30 cellular contexts compared by ENCODE assay signal in the genomic region with DNA sequence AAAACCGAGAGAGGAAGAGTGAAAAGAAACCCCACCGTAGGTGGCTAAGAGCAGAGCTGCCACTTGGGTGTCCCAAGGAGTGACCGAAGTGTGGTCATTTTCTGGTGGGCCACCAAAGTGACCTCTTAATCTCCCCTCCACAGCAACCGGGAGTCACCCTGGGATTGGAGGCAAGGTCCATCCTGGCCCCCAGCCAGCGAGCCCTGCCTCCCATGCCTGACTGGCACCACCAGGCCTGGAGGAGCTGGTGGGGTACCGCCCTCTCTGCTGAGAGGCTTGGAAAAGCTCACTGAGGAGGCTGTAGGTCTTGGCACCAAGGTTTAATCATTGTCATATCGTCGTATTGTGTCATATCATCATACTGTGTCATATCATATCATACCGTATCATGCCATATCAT.
"Had no signal": no experiment of that assay in that cellular context is flagged by ENCODE, and none has a peak within 500 bp of the region (broad histone marks: within the 10 kb centered on the region; RNA-seq: fewer than 3 reads in every experiment).

No MANE protein-coding gene starts in this region.

- H3K4me3 Mint-ChIP-seq: dendritic cell treated with granulocyte-macrophage colony-stimulating factor and Interleukin-4, amounts not matched to agents 40 ng/mL and 50 ng/mL, for 4 days; endodermal cell; memory B cell; natural killer cell; stimulated activated naive B cell treated with anti-CD40 and anti-IgM and Interleukin-4, amounts not matched to agents 10 μg/mL and 1 μg/mL and 100 μg/mL, for 72 hours; stimulated activated naive CD8-positive, alpha-beta T cell treated with anti-CD3 and anti-CD28 coated beads, Interleukin-15, Interleukin-2, amounts not matched to agents 100 ng/mL and 50 ng/mL, for 24 hours had no signal

- H3K4me1 ChIP-seq: colonic mucosa, gastrocnemius medialis, heart left ventricle, pancreas, right lobe of liver, tibial nerve, upper lobe of left lung had no signal

- H3K36me3 ChIP-seq: colonic mucosa, gastrocnemius medialis, heart left ventricle, neutrophil, pancreas, right lobe of liver, thoracic aorta, tibial nerve, upper lobe of left lung had no signal

- H3K27me3 ChIP-seq: colonic mucosa, gastrocnemius medialis, heart left ventricle, neutrophil, pancreas, right lobe of liver, tibial nerve, upper lobe of left lung had no signal

- H3K27me3 Mint-ChIP-seq: dendritic cell treated with granulocyte-macrophage colony-stimulating factor and Interleukin-4, amounts not matched to agents 40 ng/mL and 50 ng/mL, for 4 days; stimulated activated naive CD8-positive, alpha-beta T cell treated with anti-CD3 and anti-CD28 coated beads, Interleukin-15, Interleukin-2, amounts not matched to agents 100 ng/mL and 50 ng/mL, for 24 hours had no signal

- ATAC-seq: esophagus mucosa; gastrocnemius medialis; heart left ventricle; left colon; left ventricle myocardium superior; natural killer cell; pancreas; right lobe of liver; stimulated activated naive B cell treated with anti-CD40 and anti-IgM and Interleukin-4, amounts not matched to agents 10 μg/mL and 1 μg/mL and 100 μg/mL, for 72 hours had no signal

- FAIRE-seq: islet of Langerhans, pancreas, small intestine, urothelium cell line had no signal

- H3K27ac Mint-ChIP-seq: dendritic cell treated with granulocyte-macrophage colony-stimulating factor and Interleukin-4, amounts not matched to agents 40 ng/mL and 50 ng/mL, for 4 days; endodermal cell; memory B cell; natural killer cell; stimulated activated naive B cell treated with anti-CD40 and anti-IgM and Interleukin-4, amounts not matched to agents 10 μg/mL and 1 μg/mL and 100 μg/mL, for 72 hours; stimulated activated naive CD8-positive, alpha-beta T cell treated with anti-CD3 and anti-CD28 coated beads, Interleukin-15, Interleukin-2, amounts not matched to agents 100 ng/mL and 50 ng/mL, for 24 hours had no signal

- H3K27ac ChIP-seq: colonic mucosa, epithelial cell of prostate, gastrocnemius medialis, heart left ventricle, neutrophil, pancreas, right lobe of liver, thoracic aorta, tibial nerve, upper lobe of left lung had no signal

- H3K36me3 Mint-ChIP-seq: stimulated activated naive B cell treated with anti-CD40 and anti-IgM and Interleukin-4, amounts not matched to agents 10 μg/mL and 1 μg/mL and 100 μg/mL, for 72 hours had no signal

- H3K9me3 Mint-ChIP-seq: endodermal cell; stimulated activated naive CD8-positive, alpha-beta T cell treated with anti-CD3 and anti-CD28 coated beads, Interleukin-15, Interleukin-2, amounts not matched to agents 100 ng/mL and 50 ng/mL, for 24 hours had no signal

- H3K9me3 ChIP-seq: colonic mucosa, gastrocnemius medialis, neutrophil, pancreas, right lobe of liver had no signal

- DNase-seq: colonic mucosa; effector CD8-positive, alpha-beta T cell; endodermal cell; foreskin fibroblast; gastrocnemius medialis; heart left ventricle; hippocampal formation; kidney glomerular epithelial cell; left colon; left ventricle myocardium superior; natural killer cell; pancreas; retina; right lobe of liver; small intestine; stimulated activated CD4-positive, alpha-beta T cell treated with anti-CD3 and anti-CD28 coated beads, Interleukin-15, amount 100 ng/mL, for 24 hours; stimulated activated CD4-positive, alpha-beta T cell treated with anti-CD3 and anti-CD28 coated beads, Interleukin-2, amount 100 ng/mL, for 48 hours; stimulated activated naive B cell treated with anti-CD40 and anti-IgM and Interleukin-4, amounts not matched to agents 10 μg/mL and 1 μg/mL and 100 μg/mL, for 72 hours had no signal

- H3K4me3 ChIP-seq: colonic mucosa, gastrocnemius medialis, heart left ventricle, lung, pancreas, right lobe of liver, thoracic aorta, tibial nerve, upper lobe of left lung had no signal

- H3K4me1 Mint-ChIP-seq: memory B cell had no signal
